Comparison of ENCODE assay signal across 19 cellular contexts in the genomic region with DNA sequence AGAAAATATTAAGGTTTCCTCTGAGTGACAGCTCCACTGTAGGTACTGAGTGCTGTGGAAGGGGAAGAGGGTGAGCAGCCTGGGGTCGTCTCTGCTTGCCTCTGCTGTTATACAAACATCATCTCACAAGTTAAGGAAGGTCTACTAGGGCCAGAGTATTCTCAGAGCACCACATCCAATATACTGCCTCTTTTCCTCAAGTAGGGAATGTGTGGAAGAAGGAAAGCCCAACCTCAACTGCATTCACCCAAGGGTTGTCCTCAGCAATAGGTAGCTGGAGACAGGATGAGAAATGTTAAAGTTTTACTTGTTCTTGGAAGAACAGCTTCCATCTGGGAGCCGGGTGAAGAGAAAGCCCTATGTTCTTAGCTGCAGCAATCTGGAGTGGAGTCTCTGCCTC.
"Had no signal": no experiment of that assay in that cellular context is flagged by ENCODE, and none has a peak within 500 bp of the region (broad histone marks: within the 10 kb centered on the region; RNA-seq: fewer than 3 reads in every experiment).

No MANE protein-coding gene starts in this region.

- H3K36me3 ChIP-seq: heart left ventricle, left ventricle myocardium inferior, lower lobe of right lung, ovary, right atrium auricular region, sigmoid colon had no signal

- ATAC-seq: esophagus mucosa, heart left ventricle, lower lobe of right lung had no signal

- H3K27ac ChIP-seq: dorsolateral prefrontal cortex, heart left ventricle, left ventricle myocardium inferior, lower lobe of right lung, ovary, right atrium auricular region, sigmoid colon, skin epidermis had no signal

- FAIRE-seq: endometrium, frontal cortex had no signal

- DNase-seq: cortex of kidney; dorsolateral prefrontal cortex; effector CD8-positive, alpha-beta T cell; heart left ventricle; hippocampal formation; islet precursor cell; left ventricle myocardium inferior; lower lobe of right lung; naive B cell; ovary; sigmoid colon; stimulated activated CD4-positive, alpha-beta T cell treated with anti-CD3 and anti-CD28 coated beads, Interleukin-12 subunit alpha, Interleukin-12 subunit beta, amount 100 ng/mL, for 4 hours; stimulated activated naive CD4-positive, alpha-beta T cell; trophoblast cell had no signal

- H3K4me1 ChIP-seq: heart left ventricle, left ventricle myocardium inferior, lower lobe of right lung, right atrium auricular region, sigmoid colon had no signal

- H3K27me3 ChIP-seq: dorsolateral prefrontal cortex, heart left ventricle, ovary, right atrium auricular region, sigmoid colon had no signal

- H3K4me3 ChIP-seq: dorsolateral prefrontal cortex, heart left ventricle, left ventricle myocardium inferior, lower lobe of right lung, ovary, right atrium auricular region, sigmoid colon, skin epidermis had no signal

- H3K9me3 ChIP-seq: lower lobe of right lung, ovary, right atrium auricular region, sigmoid colon had no signal
